8 cellular contexts compared by ENCODE assay signal in genomic region chr7:106041140-106041717, GRCh38.
DNase-seq lines count a peak whose midpoint lies in the region; ATAC-seq and TF ChIP-seq lines count a peak whose summit lies in the region.

No MANE protein-coding gene starts in this region.

- no peaks in the 10 kb centered on the region for H3K9me3 ChIP-seq in CD4-positive, alpha-beta memory T cell (ENCODE audit: control insufficient read depth in 1 of 2, low read length in 2 of 2)
- no peaks in the 10 kb centered on the region for H3K9me3 ChIP-seq in spleen

- POLR2A ChIA-PET in CD4-positive, alpha-beta memory T cell (lab: Charles Lee; ENCODE audit: partially characterized antibody) = interaction anchor here (1.8 kb wide), 1 partner anchor 19 kb away, joined by 12 read pairs; no protein-coding TSS in a partner anchor

- H3K27me3 ChIP-seq in CD4-positive, alpha-beta memory T cell (ENCODE audit: insufficient read depth, low read length) = no peaks in the 10 kb centered on the region
- H3K27me3 ChIP-seq in spleen (replicated peaks in 1 of 7) = peaks cover 0 to 21% (median 0%) of the 10 kb centered on the region in 7 donors

- 44 to 55% (median 49%) methylated on average over 6 of the region's 6 CpGs for WGBS in spleen, 5 donors

- H3K27ac ChIP-seq in CD4-positive, alpha-beta memory T cell (ENCODE audit: low read depth, low read length) = no peak overlapping the region
- H3K27ac ChIP-seq in spleen = no peak overlapping the region

- TF ChIP-seq POLR2A in spleen (IDR thresholded peaks at IDR 0.05) = no peak

- ATAC-seq in GM18867 (IDR thresholded peaks at IDR 0.05; ENCODE audit: unreplicated experiment) (peak; percentile 55), HG03175 (IDR thresholded peaks at IDR 0.05; ENCODE audit: unreplicated experiment) (no peak), GM18520 (IDR thresholded peaks at IDR 0.05; ENCODE audit: unreplicated experiment) (no peak)

- no peak overlapping the region for H3K4me3 ChIP-seq in CD4-positive, alpha-beta memory T cell (ENCODE audit: low read length in 2 of 2)
- H3K4me3 ChIP-seq in spleen = no peak overlapping the region

- peak in 2 of 5 donors; percentile 19 to 30 for DNase-seq in CD4-positive, alpha-beta memory T cell
- DNase-seq in NCI-H146 treated with DMSO at 0.1 percent for 48 hours (lab: John Stamatoyannopoulos, UW; ENCODE audit: unreplicated experiment) = peak; percentile 24
- DNase-seq in activated T-cell treated with anti-CD3 and anti-CD28 coated beads, Interleukin-2, amount 50 U/mL, for 24 hours = peak; percentile 53
- peak; percentile 74 for DNase-seq in glutamatergic neuron
- DNase-seq in spleen = no peak

- H3K36me3 ChIP-seq in CD4-positive, alpha-beta memory T cell (ENCODE audit: insufficient read depth, low read length) = no peaks in the 10 kb centered on the region
- H3K36me3 ChIP-seq in spleen = no peaks in the 10 kb centered on the region

- H3K9me3 Mint-ChIP-seq in CD4-positive, alpha-beta memory T cell = peaks cover 0 to 4% (median 0%) of the 10 kb centered on the region in 8 donors
- H3K9me3 Mint-ChIP-seq in activated T-cell treated with anti-CD3 and anti-CD28 coated beads, Interleukin-2, amount 50 U/mL, for 24 hours = no peaks in the 10 kb centered on the region
- H3K9me3 Mint-ChIP-seq in glutamatergic neuron (ENCODE audit: unreplicated experiment) = peaks cover 1% of the 10 kb centered on the region

- H3K27ac Mint-ChIP-seq in CD4-positive, alpha-beta memory T cell = peak overlapping the region in 4 of 7 donors; percentile 0 to 74 (median 30)
- no peak overlapping the region for H3K27ac Mint-ChIP-seq in activated T-cell treated with anti-CD3 and anti-CD28 coated beads, Interleukin-2, amount 50 U/mL, for 24 hours
- no peak overlapping the region for H3K27ac Mint-ChIP-seq in glutamatergic neuron (ENCODE audit: unreplicated experiment)

- H3K4me1 ChIP-seq in CD4-positive, alpha-beta memory T cell (ENCODE audit: insufficient read depth, low read length) = peaks cover 26% of the 10 kb centered on the region
- H3K4me1 ChIP-seq in spleen = peaks cover 4 to 25% (median 14%) of the 10 kb centered on the region in 6 donors

- H3K4me1 Mint-ChIP-seq in CD4-positive, alpha-beta memory T cell = peaks cover 15 to 32% (median 25%) of the 10 kb centered on the region in 4 donors
- peaks cover 34% of the 10 kb centered on the region for H3K4me1 Mint-ChIP-seq in activated T-cell treated with anti-CD3 and anti-CD28 coated beads, Interleukin-2, amount 50 U/mL, for 24 hours (ENCODE audit: low read depth)
- peaks cover 11% of the 10 kb centered on the region for H3K4me1 Mint-ChIP-seq in glutamatergic neuron (ENCODE audit: low read depth, unreplicated experiment)

- H3K27me3 Mint-ChIP-seq in CD4-positive, alpha-beta memory T cell = peaks cover 2 to 6% of the 10 kb centered on the region in 2 donors
- H3K27me3 Mint-ChIP-seq in activated T-cell treated with anti-CD3 and anti-CD28 coated beads, Interleukin-2, amount 50 U/mL, for 24 hours = no peaks in the 10 kb centered on the region
- H3K27me3 Mint-ChIP-seq in glutamatergic neuron (ENCODE audit: unreplicated experiment) = peaks cover 4% of the 10 kb centered on the region

- TF ChIP-seq CTCF in glutamatergic neuron (IDR thresholded peaks at IDR 0.05; ENCODE audit: partially characterized antibody, unreplicated experiment) = peak; percentile 93
- TF ChIP-seq CTCF in spleen (IDR thresholded peaks at IDR 0.05 in 8 of 11, conservative IDR thresholded peaks at IDR 0.05 in 3 of 11) = peak; percentile 44 to 85 (median 72)

- intact Hi-C loops in CD4-positive, alpha-beta memory T cell (cut with micrococcal nuclease) = no loop called here
- intact Hi-C loops in spleen (cut with DNase I; ENCODE audit: low total_unique reads) = loop anchor here (5.0 to 10.0 kb wide), 2 partner anchors 276 to 389 kb away; no protein-coding TSS in a partner anchor

- peak overlapping the region in 2 of 8 donors; percentile 6 to 59 for H3K4me3 Mint-ChIP-seq in CD4-positive, alpha-beta memory T cell
- no peak overlapping the region for H3K4me3 Mint-ChIP-seq in activated T-cell treated with anti-CD3 and anti-CD28 coated beads, Interleukin-2, amount 50 U/mL, for 24 hours
- H3K4me3 Mint-ChIP-seq in glutamatergic neuron (ENCODE audit: unreplicated experiment) = no peak overlapping the region

- CTCF ChIA-PET in CD4-positive, alpha-beta memory T cell (lab: Charles Lee; ENCODE audit: partially characterized antibody) = interaction anchor here (0.9 to 13.1 kb wide), 22 partner anchors 9 to 389 kb away, joined by 3 to 212 read pairs (median 5); no protein-coding TSS in a partner anchor

- H3K36me3 Mint-ChIP-seq in CD4-positive, alpha-beta memory T cell = no peaks in the 10 kb centered on the region
- H3K36me3 Mint-ChIP-seq in activated T-cell treated with anti-CD3 and anti-CD28 coated beads, Interleukin-2, amount 50 U/mL, for 24 hours (ENCODE audit: low read depth) = no peaks in the 10 kb centered on the region
- H3K36me3 Mint-ChIP-seq in glutamatergic neuron (ENCODE audit: unreplicated experiment) = no peaks in the 10 kb centered on the region

Comparison
In these comparisons a context has a peak if more than half of its experiments do, and no peak if none do; other contexts are left out.
1. H3K27ac Mint-ChIP-seq: peak in CD4-positive, alpha-beta memory T cell (4 of 7); none in activated T-cell treated with anti-CD3 and anti-CD28 coated beads, Interleukin-2, amount 50 U/mL, for 24 hours (single experiment) and glutamatergic neuron (single experiment).